ENCODE assay signal across 16 cellular contexts in genomic region chr7:102030696-102031095, GRCh38.
DNase-seq lines count a peak whose midpoint lies in the region; ATAC-seq and TF ChIP-seq lines count a peak whose summit lies in the region.
"Had no signal": no experiment of that assay in that cellular context is flagged by ENCODE, and none has a peak within 500 bp of the region (broad histone marks: within the 10 kb centered on the region; RNA-seq: fewer than 3 reads in every experiment).

No MANE protein-coding gene starts in this region.

- H3K9me3 ChIP-seq in OCI-LY7 (ENCODE audit: low read length) (no peaks in the 10 kb centered on the region), sigmoid colon (no peaks in the 10 kb centered on the region), lower lobe of right lung (no peaks in the 10 kb centered on the region)

- TF ChIP-seq EP300 in sigmoid colon (IDR thresholded peaks at IDR 0.05), result no peak

- no peaks in the 10 kb centered on the region for H4K20me1 ChIP-seq in OCI-LY7 (ENCODE audit: insufficient read depth, low read length)

- CTCF ChIA-PET in OCI-LY7 (lab: Charles Lee; ENCODE audit: unreplicated experiment), result no interaction called here

- H3K4me1 ChIP-seq in OCI-LY7 (ENCODE audit: insufficient read depth, low read length, poor library complexity, severe bottlenecking) (peaks cover 74% of the 10 kb centered on the region), sigmoid colon (no peaks in the 10 kb centered on the region), lower lobe of right lung (no peaks in the 10 kb centered on the region)

- BruUV-seq in OCI-LY7 (replicated peaks; lab: Mats Ljungman, UMichigan), result no TSS peak

- DNase-seq in GM06990 (ENCODE audit: extremely low read depth, insufficient read length) (peak; percentile 41), OCI-LY7 (ENCODE audit: low spot score) (peak; percentile 91), sigmoid colon (peak; percentile 22), lower lobe of right lung (no peak), NCI-H1048 (lab: John Stamatoyannopoulos, UW) (no peak), HCEC 1CT (no peak)
- DNase-seq: ACHN; CD4-positive, alpha-beta memory T cell; DMS79; GDM1; NCI-H1092 treated with DMSO at 0.1 percent for 48 hours; NCI-H1694 treated with DMSO at 0.1 percent for 48 hours; NCI-H446 treated with DMSO at 0.1 percent for 48 hours; NCI-H774; RPMI8226 had no signal

- H3K36me3 ChIP-seq in GM06990 (ENCODE audit: control insufficient read depth, insufficient read depth, low read length) (peaks cover 2% of the 10 kb centered on the region), OCI-LY7 (ENCODE audit: insufficient read depth, low read length) (peaks cover 70% of the 10 kb centered on the region), sigmoid colon (peaks cover 0 to 15% (median 0%) of the 10 kb centered on the region in 4 donors), lower lobe of right lung (peaks cover 29% of the 10 kb centered on the region)

- peak; percentile 62 for ATAC-seq in HG03571 (IDR thresholded peaks at IDR 0.05; ENCODE audit: unreplicated experiment)
- ATAC-seq in lower lobe of right lung, result no peak

- peak overlapping the region; percentile 86 for H3K4me2 ChIP-seq in OCI-LY7 (ENCODE audit: low read length)

- H3K4me3 ChIP-seq in GM06990 (replicated peaks; ENCODE audit: low read depth, low read length) (no peak overlapping the region), OCI-LY7 (ENCODE audit: low read depth, low read length, poor library complexity, severe bottlenecking) (peak overlapping the region; percentile 39), sigmoid colon (no peak overlapping the region), lower lobe of right lung (no peak overlapping the region)

- H3K27ac ChIP-seq in OCI-LY7 (ENCODE audit: low read depth, low read length, poor library complexity, severe bottlenecking) (peak overlapping the region; percentile 84), sigmoid colon (no peak overlapping the region), lower lobe of right lung (no peak overlapping the region)

- 92 to 97% methylated on average over 8 of the region's 8 CpGs for WGBS in sigmoid colon, 2 donors

- no peak for TF ChIP-seq POLR2A in sigmoid colon (IDR thresholded peaks at IDR 0.05)

- H3K79me2 ChIP-seq in OCI-LY7 (ENCODE audit: insufficient read depth, low read depth, low read length), result peaks cover 85% of the 10 kb centered on the region

- no peak for TF ChIP-seq CTCF in GM06990 (IDR thresholded peaks at IDR 0.05; ENCODE audit: insufficient read depth, low read length, poor library complexity, severe bottlenecking)
- no peak for TF ChIP-seq CTCF in OCI-LY7 (conservative IDR thresholded peaks at IDR 0.05; ENCODE audit: low read length)
- no peak for TF ChIP-seq CTCF in sigmoid colon (IDR thresholded peaks at IDR 0.05)
- no peak for TF ChIP-seq CTCF in lower lobe of right lung (IDR thresholded peaks at IDR 0.05)

- H3K27me3 ChIP-seq in GM06990 (replicated peaks; ENCODE audit: control insufficient read depth, insufficient read depth, low read length) (no peaks in the 10 kb centered on the region), sigmoid colon (no peaks in the 10 kb centered on the region), lower lobe of right lung (ENCODE audit: low read depth) (no peaks in the 10 kb centered on the region)

- intact Hi-C loops in OCI-LY7 (cut with micrococcal nuclease; ENCODE audit: unreplicated experiment), result loop anchor here (1.0 to 5.0 kb wide), 2 partner anchors 39 to 93 kb away; no protein-coding TSS in a partner anchor
- intact Hi-C loops in sigmoid colon (cut with DNase I), result no loop called here
- intact Hi-C loops in lower lobe of right lung (cut with DNase I), result no loop called here

- H2AFZ ChIP-seq in OCI-LY7 (ENCODE audit: low read length), result no peak overlapping the region

- POLR2A ChIA-PET in OCI-LY7 (lab: Charles Lee), result interaction anchor here (1.0 kb wide), 1 partner anchor 25 kb away, joined by 3 read pairs; no protein-coding TSS in a partner anchor

- H3K9me2 ChIP-seq in OCI-LY7 (ENCODE audit: insufficient read depth, low read length), result no peaks in the 10 kb centered on the region

Comparison
In these comparisons a context has a peak if more than half of its experiments do, and no peak if none do; other contexts are left out.
1. DNase-seq: peak in GM06990 (single experiment), OCI-LY7 (single experiment) and sigmoid colon (single experiment); none in lower lobe of right lung (single experiment), NCI-H1048 (single experiment) and HCEC 1CT (single experiment).